26 cellular contexts compared by ENCODE assay signal in genomic region chr18:80143876-80144275, GRCh38. TPM values are rescaled to one million over a fixed set of nuclear protein-coding genes. Genes with fewer than 3 reads are reported as not detected.
A peak's percentile ranks its signal among the peaks of the same experiment; 100 is the strongest.
DNase-seq lines count a peak whose midpoint lies in the region; ATAC-seq and TF ChIP-seq lines count a peak whose summit lies in the region.
"Had no signal": no experiment of that assay in that cellular context is flagged by ENCODE, and none has a peak within 500 bp of the region (broad histone marks: within the 10 kb centered on the region; RNA-seq: fewer than 3 reads in every experiment).

No MANE protein-coding gene starts in this region.

- H2AK5ac ChIP-seq in IMR-90 (ENCODE audit: low read depth, low read length): no peak overlapping the region

- peak overlapping the region; percentile 2 for H3K4me2 ChIP-seq in IMR-90 (ENCODE audit: low read depth, low read length)
- H3K4me2 ChIP-seq: A549 had no signal

- TF ChIP-seq RAD21 in IMR-90 (IDR thresholded peaks at IDR 0.05; ENCODE audit: low read length): no peak

- H3K14ac ChIP-seq in IMR-90 (replicated peaks; ENCODE audit: low read depth, low read length): no peak overlapping the region

- H4K8ac ChIP-seq in IMR-90 (ENCODE audit: low read depth in 2 of 2, low read length in 2 of 2): no peak overlapping the region

- H3K27ac ChIP-seq in IMR-90 (ENCODE audit: insufficient read depth, low read length) (no peak overlapping the region), spleen (no peak overlapping the region)
- H3K27ac ChIP-seq: A549, BLaER1, cardiac muscle cell, right atrium auricular region, SK-N-MC, tibial artery had no signal

- H3K9me1 ChIP-seq in IMR-90 (ENCODE audit: insufficient read depth, low read length): peaks cover 9% of the 10 kb centered on the region

- peak overlapping the region; percentile 20 for H2BK5ac ChIP-seq in IMR-90 (ENCODE audit: low read depth, low read length, poor library complexity, severe bottlenecking)

- no peaks in the 10 kb centered on the region for H3K27me3 ChIP-seq in IMR-90 (ENCODE audit: control insufficient read depth, insufficient read depth, low read length)
- peaks cover 0 to 6% (median 0%) of the 10 kb centered on the region in 7 donors for H3K27me3 ChIP-seq in spleen (replicated peaks in 1 of 7)
- H3K27me3 ChIP-seq: cardiac muscle cell, right atrium auricular region, tibial artery had no signal

- peaks cover 4 to 37% of the 10 kb centered on the region in 2 experiments; a peak in 3 of 4 replicates for H3K79me1 ChIP-seq in IMR-90 (ENCODE audit: low read depth in 1 of 2, low read length in 2 of 2)

- peaks cover 8% of the 10 kb centered on the region for H3K36me3 ChIP-seq in IMR-90 (ENCODE audit: control insufficient read depth, insufficient read depth, low read length)
- peaks cover 0 to 21% (median 8%) of the 10 kb centered on the region in 6 donors for H3K36me3 ChIP-seq in spleen
- H3K36me3 ChIP-seq: BLaER1 had no signal

- no peak overlapping the region for H3K23ac ChIP-seq in IMR-90 (ENCODE audit: low read depth, low read length)

- H3K9me3 ChIP-seq in IMR-90 (ENCODE audit: control insufficient read depth, insufficient read depth, low read length) (no peaks in the 10 kb centered on the region), spleen (no peaks in the 10 kb centered on the region)
- H3K9me3 ChIP-seq: A549, BLaER1, right atrium auricular region, tibial artery had no signal

- no peak overlapping the region for H2BK15ac ChIP-seq in IMR-90 (ENCODE audit: low read depth, low read length)

- H3K56ac ChIP-seq in IMR-90 (ENCODE audit: extremely low read depth, insufficient read depth, low read length): no peak overlapping the region

- no peak overlapping the region for H3K9ac ChIP-seq in IMR-90 (ENCODE audit: low read depth, low read length)
- H3K9ac ChIP-seq: BLaER1 had no signal

- H3K18ac ChIP-seq in IMR-90 (ENCODE audit: low read depth, low read length): no peak overlapping the region

- H3K4me3 ChIP-seq in AG09309 (ENCODE audit: control insufficient read depth, low read depth, low read length) (no peak overlapping the region), IMR-90 (ENCODE audit: insufficient read depth, low read depth, low read length) (no peak overlapping the region), astrocyte of the spinal cord (ENCODE audit: low read depth, low read length) (no peak overlapping the region), spleen (no peak overlapping the region)
- H3K4me3 ChIP-seq: A549, BLaER1, cardiac muscle cell, right atrium auricular region, SK-N-MC, tibial artery had no signal

- no peak overlapping the region for H2AFZ ChIP-seq in IMR-90 (replicated peaks; ENCODE audit: low read length, poor library complexity)

- DNase-seq in AG09309 (ENCODE audit: low read depth) (peak; percentile 11), IMR-90 (peak; percentile 68), astrocyte of the spinal cord (ENCODE audit: low read depth, low spot score) (peak; percentile 39), foreskin melanocyte (peak; percentile 67), spleen (no peak), GM03348 (ENCODE audit: low spot score) (no peak), HuH-7 (ENCODE audit: low spot score) (no peak)
- DNase-seq: activated CD4-positive, alpha-beta T cell treated with anti-CD3 and anti-CD28 coated beads, Interleukin-2, amount 10 ng/mL, durations not matched to agents 24 days and 14 days; activated effector memory CD4-positive, alpha-beta T cell treated with anti-CD3 and anti-CD28 coated beads, Interleukin-2, amount 50 U/mL, for 16 hours; H9; KBM-7; mesenchymal stem cell; naive B cell; NCI-H1694; NCI-H2171 treated with DMSO at 0.1 percent for 48 hours; NCI-H524 treated with DMSO at 0.1 percent for 48 hours; RPMI8226; stimulated activated naive CD8-positive, alpha-beta T cell treated with anti-CD3 and anti-CD28 coated beads, Interleukin-15, amount 100 ng/mL, for 72 hours; T-helper 17 cell; tibial artery had no signal

- intact Hi-C loops in IMR-90 (cut with micrococcal nuclease) (no loop called here), spleen (cut with DNase I; ENCODE audit: low total_unique reads) (no loop called here)

- dilution Hi-C loops in IMR-90 (cut with HindIII; ENCODE audit: low sequenced_read_pairs, unreplicated experiment): no loop called here

- CTCF ChIA-PET in IMR-90 (lab: Yijun Ruan, JAX): interaction anchor here (0.8 to 1.7 kb wide), 2 partner anchors 10 to 14 kb away, joined by 5 to 7 read pairs; no protein-coding TSS in a partner anchor

- no peak overlapping the region for H3K4ac ChIP-seq in IMR-90 (ENCODE audit: low read depth, low read length)

- no peaks in the 10 kb centered on the region for H4K20me1 ChIP-seq in IMR-90 (ENCODE audit: insufficient read depth, low read length)

- no peak overlapping the region for H4K91ac ChIP-seq in IMR-90 (ENCODE audit: insufficient read depth, low read depth, low read length)

- POLR2A ChIA-PET in IMR-90 (lab: Charles Lee; ENCODE audit: unreplicated experiment): interaction anchor here (0.7 kb wide), 1 partner anchor 104 kb away, joined by 4 read pairs; the partner anchor contains the start of gene PARD6G

- no peak for ATAC-seq in IMR-90 (ENCODE audit: low read depth)
- no peak for ATAC-seq in GM19463 (IDR thresholded peaks at IDR 0.05; ENCODE audit: unreplicated experiment)
- ATAC-seq: A549; stimulated activated naive CD8-positive, alpha-beta T cell treated with anti-CD3 and anti-CD28 coated beads, Interleukin-15, amount 100 ng/mL, for 72 hours; T-helper 17 cell had no signal

- no CpG with 5 or more reads among the region's 2 CpGs for WGBS in IMR-90 (ENCODE audit: extremely low coverage in 2 of 2, insufficient read length in 1 of 2), 2 experiments
- 70 to 75% (median 71%) methylated on average over 2 of the region's 2 CpGs for WGBS in spleen, 5 donors

- H3K4me1 ChIP-seq in IMR-90 (ENCODE audit: control insufficient read depth, insufficient read depth, low read length): peaks cover 8% of the 10 kb centered on the region
- H3K4me1 ChIP-seq in spleen: peaks cover 0 to 19% (median 6%) of the 10 kb centered on the region in 6 donors
- H3K4me1 ChIP-seq: A549, right atrium auricular region had no signal

- in situ Hi-C loops in IMR-90 (cut with MboI; ENCODE audit: low sequenced_read_pairs): no loop called here
- in situ Hi-C loops in astrocyte of the spinal cord (cut with HindIII; ENCODE audit: low sequenced_read_pairs): no loop called here

- H2AK9ac ChIP-seq in IMR-90 (replicated peaks; ENCODE audit: low read depth, low read length, poor library complexity): no peak overlapping the region

- H4K5ac ChIP-seq in IMR-90 (ENCODE audit: low read depth, low read length): no peak overlapping the region

- TF ChIP-seq POLR2A in IMR-90 (IDR thresholded peaks at IDR 0.05; ENCODE audit: low read depth, low read length) (no peak), spleen (IDR thresholded peaks at IDR 0.05) (no peak)

- TF ChIP-seq CTCF in AG09309 (IDR thresholded peaks at IDR 0.05; ENCODE audit: control insufficient read depth, insufficient read depth, low read depth, low read length, missing control alignments): no peak
- TF ChIP-seq CTCF in IMR-90 (conservative IDR thresholded peaks at IDR 0.05; ENCODE audit: low read depth, low read length): no peak
- no peak for TF ChIP-seq CTCF in astrocyte of the spinal cord (IDR thresholded peaks at IDR 0.05; ENCODE audit: low read depth, low read length)
- TF ChIP-seq CTCF in spleen (IDR thresholded peaks at IDR 0.05 in 8 of 11, conservative IDR thresholded peaks at IDR 0.05 in 3 of 11): no peak

- H2BK120ac ChIP-seq in IMR-90 (ENCODE audit: low read depth, low read length): no peak overlapping the region

- no peak overlapping the region for H2BK20ac ChIP-seq in IMR-90 (ENCODE audit: low read depth, low read length)

- BruUV-seq in IMR-90 (replicated peaks; lab: Mats Ljungman, UMichigan): no TSS peak

TF ChIP-seq in IMR-90, 13 proteins besides CTCF, POLR2A, EP300 and RAD21:
- TF ChIP-seq BHLHE40 (IDR thresholded peaks at IDR 0.05; ENCODE audit: low read depth, low read length) (no peak), MAFK (IDR thresholded peaks at IDR 0.05; ENCODE audit: low read depth, low read length) (no peak), MAZ (IDR thresholded peaks at IDR 0.05; ENCODE audit: borderline replicate concordance, low read depth, low read length) (no peak), CEBPB (IDR thresholded peaks at IDR 0.05; ENCODE audit: low read depth, low read length) (no peak), USF2 (IDR thresholded peaks at IDR 0.05; ENCODE audit: low read depth, low read length) (no peak), RFX5 (IDR thresholded peaks at IDR 0.05; ENCODE audit: low read depth, low read length) (no peak), FOS (IDR thresholded peaks at IDR 0.05; ENCODE audit: low read depth, low read length) (no peak), CHD1 (IDR thresholded peaks at IDR 0.05; ENCODE audit: low read depth, low read length) (no peak)

RNA-seq across cellular contexts. Expression of gene ADNP2, which starts 34.8 kb away (rescaled TPM):
- total RNA-seq in IMR-90 (2012; rRNA removed) (13.9 and 18.3 TPM in 2 replicates), spleen (10 to 100 TPM; 14.3 to 20.6 (median 15.7) TPM)
- polyA plus RNA-seq in IMR-90 (2012; rRNA removed) (5.5 and 5.6 TPM in 2 replicates), spleen (1 to 10 TPM; 3.5 to 4.5 (median 3.7) TPM)
- 3.1 and 3.7 TPM in 2 replicates for polyA plus RNA-seq in IMR-90 (2012; cell fraction: cytosol; rRNA removed)
- 8.1 and 9.2 TPM in 2 replicates for polyA plus RNA-seq in IMR-90 (2012; cell fraction: nucleus; rRNA removed; ENCODE audit: low replicate concordance)

Comparison
In these comparisons a context has a peak if more than half of its experiments do, and no peak if none do; other contexts are left out.
1. DNase-seq: peak in AG09309 (single experiment), IMR-90 (single experiment), astrocyte of the spinal cord (single experiment) and foreskin melanocyte (single experiment); none in spleen (single experiment), GM03348 (single experiment) and HuH-7 (single experiment).